Comparison of ENCODE assay signal across 30 cellular contexts in the genomic region with DNA sequence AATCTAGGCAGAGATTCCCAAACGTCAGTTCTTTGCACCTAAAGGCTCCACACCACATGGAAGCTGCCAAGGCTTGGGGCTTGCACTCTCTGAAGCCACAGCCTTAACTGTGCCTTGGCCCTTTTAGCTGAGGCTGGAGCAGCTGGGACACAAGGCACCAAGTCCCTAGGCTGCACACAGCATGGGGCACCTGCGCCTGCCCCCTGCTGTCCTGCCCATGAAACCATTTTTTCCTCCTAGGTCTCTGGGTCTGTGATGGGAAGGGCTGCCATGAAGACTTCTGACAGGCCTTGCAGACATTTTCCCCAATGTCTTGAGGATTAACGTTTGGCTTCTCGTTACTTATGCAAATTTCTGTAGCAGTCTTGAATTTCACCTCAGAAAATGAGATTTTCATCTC.
"Had no signal": no experiment of that assay in that cellular context is flagged by ENCODE, and none has a peak within 500 bp of the region (broad histone marks: within the 10 kb centered on the region; RNA-seq: fewer than 3 reads in every experiment).

No MANE protein-coding gene starts in this region.

- H3K27me3 ChIP-seq: ascending aorta, breast epithelium, cardiac muscle cell, colonic mucosa, esophagus squamous epithelium, gastroesophageal sphincter, heart right ventricle had no signal

- H3K4me1 ChIP-seq: ascending aorta, breast epithelium, colonic mucosa, esophagus squamous epithelium had no signal

- H3K36me3 ChIP-seq: ascending aorta, breast epithelium, cardiac muscle cell, colonic mucosa, esophagus squamous epithelium, gastroesophageal sphincter, heart right ventricle had no signal

- DNase-seq: activated CD4-positive, alpha-beta memory T cell treated with anti-CD3 and anti-CD28 coated beads, Interleukin-2, amount 10 ng/mL, durations not matched to agents 7 days and 5 days; activated CD4-positive, alpha-beta T cell treated with anti-CD3 and anti-CD28 coated beads for 1 hour; activated CD4-positive, alpha-beta T cell treated with anti-CD3 and anti-CD28 coated beads for 4 hours; activated CD4-positive, alpha-beta T cell treated with anti-CD3 and anti-CD28 coated beads, Interleukin-2, amount 10 ng/mL, durations not matched to agents 7 days and 5 days; activated CD4-positive, alpha-beta T cell treated with anti-CD3 and anti-CD28 coated beads, Interleukin-2, amount 50 U/mL, for 4 hours; activated CD8-positive, alpha-beta memory T cell treated with anti-CD3 and anti-CD28 coated beads, Interleukin-2, amount 50 U/mL, for 48 hours; activated gamma-delta T cell; activated naive CD4-positive, alpha-beta T cell; activated naive CD4-positive, alpha-beta T cell treated with anti-CD3 and anti-CD28 coated beads, Interleukin-2, amount 10 ng/mL, durations not matched to agents 7 days and 5 days; activated naive CD8-positive, alpha-beta T cell treated with anti-CD3 and anti-CD28 coated beads, Interleukin-2, amount 10 ng/mL, durations not matched to agents 7 days and 5 days; activated T-cell treated with anti-CD3 and anti-CD28 coated beads for 4 hours; activated T-cell treated with anti-CD3 and anti-CD28 coated beads, Interleukin-2, amount 50 U/mL, for 24 hours; activated T-cell treated with anti-CD3 and anti-CD28 coated beads, Interleukin-2, amount 50 U/mL, for 72 hours; central memory CD4-positive, alpha-beta T cell; cerebellar nuclear complex; colonic mucosa; effector CD8-positive, alpha-beta T cell; esophagus squamous epithelium; foreskin melanocyte; heart right ventricle; T-helper 2 cell had no signal

- H3K27ac ChIP-seq: ascending aorta, breast epithelium, cardiac muscle cell, colonic mucosa, epithelial cell of prostate, esophagus squamous epithelium, gastroesophageal sphincter, heart right ventricle had no signal

- H3K9me3 ChIP-seq: ascending aorta, breast epithelium, colonic mucosa, esophagus squamous epithelium, gastroesophageal sphincter, heart right ventricle had no signal

- FAIRE-seq: endometrium, endothelial cell of umbilical vein had no signal

- H3K4me3 ChIP-seq: ascending aorta, breast epithelium, cardiac muscle cell, colonic mucosa, esophagus squamous epithelium, gastroesophageal sphincter, heart right ventricle had no signal

- ATAC-seq: activated naive CD4-positive, alpha-beta T cell treated with anti-CD3 and anti-CD28 coated beads, Interleukin-2, amount 50 U/mL, for 72 hours; activated T-cell treated with anti-CD3 and anti-CD28 coated beads, Interleukin-2, amount 50 U/mL, for 72 hours; gastroesophageal sphincter; heart right ventricle; WTC11 had no signal
